Comparison of ENCODE assay signal across 2 cellular contexts in the genomic region with DNA sequence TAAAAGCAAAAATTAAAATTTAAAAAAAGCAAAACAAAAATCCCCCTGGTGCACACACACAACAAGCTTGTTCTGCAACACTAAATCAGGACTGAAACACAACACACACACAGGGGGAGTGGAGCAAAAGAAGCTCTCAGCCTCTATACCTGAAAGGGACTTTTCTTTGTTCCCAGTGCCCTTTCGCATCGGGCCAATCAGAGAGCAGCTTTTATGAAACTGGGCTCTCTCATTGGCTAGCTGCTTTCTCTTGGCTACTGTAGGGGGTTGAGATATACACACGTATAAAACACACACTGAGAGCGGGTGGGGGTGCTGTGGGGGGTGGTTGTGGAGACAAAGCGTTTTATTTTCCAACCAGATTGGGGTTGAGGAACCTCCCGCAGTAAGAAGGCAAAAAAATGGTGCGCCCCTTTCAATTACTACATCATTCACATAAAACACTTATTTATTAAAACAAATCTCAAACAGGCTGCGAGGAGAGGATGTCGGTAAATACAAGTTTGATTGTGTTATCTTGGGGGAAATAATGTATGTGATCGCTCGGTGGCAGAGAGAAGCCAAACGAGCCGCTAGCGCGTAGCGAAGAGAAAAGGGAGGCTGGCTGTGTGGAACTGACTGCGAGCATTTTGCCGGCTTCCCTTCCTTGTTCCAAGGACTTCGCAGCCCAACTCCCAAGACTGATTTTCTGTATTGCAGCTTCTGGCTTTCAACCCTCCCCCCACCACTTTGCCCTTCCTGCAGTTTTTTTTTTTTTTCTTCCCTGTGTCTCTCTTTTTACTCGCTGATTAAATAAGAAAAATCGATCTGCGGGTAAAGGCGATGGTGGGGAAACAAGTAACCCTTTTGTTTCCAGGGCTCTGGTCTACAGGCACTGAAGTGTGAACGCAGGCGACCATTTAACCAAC.
TF ChIP-seq lines count a peak whose summit lies in the region.

No MANE protein-coding gene starts in this region.

TF ChIP-seq in HEK293, 187 proteins besides CTCF, POLR2A, EP300 and RAD21 (continued from another document and continues in another):
- TF ChIP-seq, protein P1, sequence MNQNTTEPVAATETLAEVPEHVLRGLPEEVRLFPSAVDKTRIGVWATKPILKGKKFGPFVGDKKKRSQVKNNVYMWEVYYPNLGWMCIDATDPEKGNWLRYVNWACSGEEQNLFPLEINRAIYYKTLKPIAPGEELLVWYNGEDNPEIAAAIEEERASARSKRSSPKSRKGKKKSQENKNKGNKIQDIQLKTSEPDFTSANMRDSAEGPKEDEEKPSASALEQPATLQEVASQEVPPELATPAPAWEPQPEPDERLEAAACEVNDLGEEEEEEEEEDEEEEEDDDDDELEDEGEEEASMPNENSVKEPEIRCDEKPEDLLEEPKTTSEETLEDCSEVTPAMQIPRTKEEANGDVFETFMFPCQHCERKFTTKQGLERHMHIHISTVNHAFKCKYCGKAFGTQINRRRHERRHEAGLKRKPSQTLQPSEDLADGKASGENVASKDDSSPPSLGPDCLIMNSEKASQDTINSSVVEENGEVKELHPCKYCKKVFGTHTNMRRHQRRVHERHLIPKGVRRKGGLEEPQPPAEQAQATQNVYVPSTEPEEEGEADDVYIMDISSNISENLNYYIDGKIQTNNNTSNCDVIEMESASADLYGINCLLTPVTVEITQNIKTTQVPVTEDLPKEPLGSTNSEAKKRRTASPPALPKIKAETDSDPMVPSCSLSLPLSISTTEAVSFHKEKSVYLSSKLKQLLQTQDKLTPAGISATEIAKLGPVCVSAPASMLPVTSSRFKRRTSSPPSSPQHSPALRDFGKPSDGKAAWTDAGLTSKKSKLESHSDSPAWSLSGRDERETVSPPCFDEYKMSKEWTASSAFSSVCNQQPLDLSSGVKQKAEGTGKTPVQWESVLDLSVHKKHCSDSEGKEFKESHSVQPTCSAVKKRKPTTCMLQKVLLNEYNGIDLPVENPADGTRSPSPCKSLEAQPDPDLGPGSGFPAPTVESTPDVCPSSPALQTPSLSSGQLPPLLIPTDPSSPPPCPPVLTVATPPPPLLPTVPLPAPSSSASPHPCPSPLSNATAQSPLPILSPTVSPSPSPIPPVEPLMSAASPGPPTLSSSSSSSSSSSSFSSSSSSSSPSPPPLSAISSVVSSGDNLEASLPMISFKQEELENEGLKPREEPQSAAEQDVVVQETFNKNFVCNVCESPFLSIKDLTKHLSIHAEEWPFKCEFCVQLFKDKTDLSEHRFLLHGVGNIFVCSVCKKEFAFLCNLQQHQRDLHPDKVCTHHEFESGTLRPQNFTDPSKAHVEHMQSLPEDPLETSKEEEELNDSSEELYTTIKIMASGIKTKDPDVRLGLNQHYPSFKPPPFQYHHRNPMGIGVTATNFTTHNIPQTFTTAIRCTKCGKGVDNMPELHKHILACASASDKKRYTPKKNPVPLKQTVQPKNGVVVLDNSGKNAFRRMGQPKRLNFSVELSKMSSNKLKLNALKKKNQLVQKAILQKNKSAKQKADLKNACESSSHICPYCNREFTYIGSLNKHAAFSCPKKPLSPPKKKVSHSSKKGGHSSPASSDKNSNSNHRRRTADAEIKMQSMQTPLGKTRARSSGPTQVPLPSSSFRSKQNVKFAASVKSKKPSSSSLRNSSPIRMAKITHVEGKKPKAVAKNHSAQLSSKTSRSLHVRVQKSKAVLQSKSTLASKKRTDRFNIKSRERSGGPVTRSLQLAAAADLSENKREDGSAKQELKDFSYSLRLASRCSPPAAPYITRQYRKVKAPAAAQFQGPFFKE (tag by site-specific recombination; IDR thresholded peaks at IDR 0.05; ENCODE audit: borderline replicate concordance): no peak
- TF ChIP-seq ZNF24 (tag by site-specific recombination; IDR thresholded peaks at IDR 0.05): no peak; the same call in 1 of the 2 replicates
- TF ChIP-seq ZBTB1 (tag by site-specific recombination; IDR thresholded peaks at IDR 0.05): no peak
- TF ChIP-seq, protein P2, sequence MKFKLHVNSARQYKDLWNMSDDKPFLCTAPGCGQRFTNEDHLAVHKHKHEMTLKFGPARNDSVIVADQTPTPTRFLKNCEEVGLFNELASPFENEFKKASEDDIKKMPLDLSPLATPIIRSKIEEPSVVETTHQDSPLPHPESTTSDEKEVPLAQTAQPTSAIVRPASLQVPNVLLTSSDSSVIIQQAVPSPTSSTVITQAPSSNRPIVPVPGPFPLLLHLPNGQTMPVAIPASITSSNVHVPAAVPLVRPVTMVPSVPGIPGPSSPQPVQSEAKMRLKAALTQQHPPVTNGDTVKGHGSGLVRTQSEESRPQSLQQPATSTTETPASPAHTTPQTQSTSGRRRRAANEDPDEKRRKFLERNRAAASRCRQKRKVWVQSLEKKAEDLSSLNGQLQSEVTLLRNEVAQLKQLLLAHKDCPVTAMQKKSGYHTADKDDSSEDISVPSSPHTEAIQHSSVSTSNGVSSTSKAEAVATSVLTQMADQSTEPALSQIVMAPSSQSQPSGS (tag by site-specific recombination; IDR thresholded peaks at IDR 0.05; ENCODE audit: low read depth): no peak
- TF ChIP-seq, protein P3, sequence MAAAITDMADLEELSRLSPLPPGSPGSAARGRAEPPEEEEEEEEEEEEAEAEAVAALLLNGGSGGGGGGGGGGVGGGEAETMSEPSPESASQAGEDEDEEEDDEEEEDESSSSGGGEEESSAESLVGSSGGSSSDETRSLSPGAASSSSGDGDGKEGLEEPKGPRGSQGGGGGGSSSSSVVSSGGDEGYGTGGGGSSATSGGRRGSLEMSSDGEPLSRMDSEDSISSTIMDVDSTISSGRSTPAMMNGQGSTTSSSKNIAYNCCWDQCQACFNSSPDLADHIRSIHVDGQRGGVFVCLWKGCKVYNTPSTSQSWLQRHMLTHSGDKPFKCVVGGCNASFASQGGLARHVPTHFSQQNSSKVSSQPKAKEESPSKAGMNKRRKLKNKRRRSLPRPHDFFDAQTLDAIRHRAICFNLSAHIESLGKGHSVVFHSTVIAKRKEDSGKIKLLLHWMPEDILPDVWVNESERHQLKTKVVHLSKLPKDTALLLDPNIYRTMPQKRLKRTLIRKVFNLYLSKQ (tag by site-specific recombination; IDR thresholded peaks at IDR 0.05; ENCODE audit: borderline replicate concordance): no peak
- no peak for TF ChIP-seq ZSCAN16 (tag by site-specific recombination; IDR thresholded peaks at IDR 0.05)
- no peak for TF ChIP-seq ZNF239 (tag by site-specific recombination; IDR thresholded peaks at IDR 0.05)
- peak; percentile 85 for TF ChIP-seq SP2 (tag by site-specific recombination; IDR thresholded peaks at IDR 0.05)
- TF ChIP-seq, protein P4, sequence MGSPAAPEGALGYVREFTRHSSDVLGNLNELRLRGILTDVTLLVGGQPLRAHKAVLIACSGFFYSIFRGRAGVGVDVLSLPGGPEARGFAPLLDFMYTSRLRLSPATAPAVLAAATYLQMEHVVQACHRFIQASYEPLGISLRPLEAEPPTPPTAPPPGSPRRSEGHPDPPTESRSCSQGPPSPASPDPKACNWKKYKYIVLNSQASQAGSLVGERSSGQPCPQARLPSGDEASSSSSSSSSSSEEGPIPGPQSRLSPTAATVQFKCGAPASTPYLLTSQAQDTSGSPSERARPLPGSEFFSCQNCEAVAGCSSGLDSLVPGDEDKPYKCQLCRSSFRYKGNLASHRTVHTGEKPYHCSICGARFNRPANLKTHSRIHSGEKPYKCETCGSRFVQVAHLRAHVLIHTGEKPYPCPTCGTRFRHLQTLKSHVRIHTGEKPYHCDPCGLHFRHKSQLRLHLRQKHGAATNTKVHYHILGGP (tag by site-specific recombination; IDR thresholded peaks at IDR 0.05): no peak

TF ChIP-seq in HepG2, 621 proteins besides CTCF, POLR2A, EP300 and RAD21 (continued from another document and continues in another):
- TF ChIP-seq PHF21A (CRISPR knock-in tag; IDR thresholded peaks at IDR 0.05) (peak; percentile 69), HOXD1 (CRISPR knock-in tag; IDR thresholded peaks at IDR 0.05) (no peak), NFRKB (IDR thresholded peaks at IDR 0.05) (no peak), PAF1 (CRISPR knock-in tag; IDR thresholded peaks at IDR 0.05) (no peak), SNAI1 (CRISPR knock-in tag; IDR thresholded peaks at IDR 0.05; ENCODE audit: borderline replicate concordance) (no peak), MTF2 (CRISPR knock-in tag; IDR thresholded peaks at IDR 0.05; ENCODE audit: borderline replicate concordance) (no peak), MED13 (CRISPR knock-in tag; IDR thresholded peaks at IDR 0.05) (no peak), ZC3H13 (CRISPR knock-in tag; IDR thresholded peaks at IDR 0.05) (no peak), TMF1 (CRISPR knock-in tag; IDR thresholded peaks at IDR 0.05; ENCODE audit: low read depth) (no peak), ZNF3 (CRISPR knock-in tag; IDR thresholded peaks at IDR 0.05) (no peak), ZNF235 (CRISPR knock-in tag; IDR thresholded peaks at IDR 0.05; ENCODE audit: borderline replicate concordance) (no peak), DPF2 (CRISPR knock-in tag; IDR thresholded peaks at IDR 0.05; ENCODE audit: borderline replicate concordance, low read depth) (no peak), ELF3 (CRISPR knock-in tag; IDR thresholded peaks at IDR 0.05) (0 out of 2 replicates have a peak, but pooled peaks have one; percentile 44), MEF2D (CRISPR knock-in tag; IDR thresholded peaks at IDR 0.05) (peak; percentile 61), ZNF607 (CRISPR knock-in tag; IDR thresholded peaks at IDR 0.05; ENCODE audit: borderline replicate concordance) (no peak), U2AF2 (IDR thresholded peaks at IDR 0.05; ENCODE audit: low read depth, low read length) (no peak), FOXO1 (CRISPR knock-in tag; IDR thresholded peaks at IDR 0.05) (no peak), RNF2 (conservative IDR thresholded peaks at IDR 0.05; ENCODE audit: low read depth) (no peak)
- TF ChIP-seq, protein P5, sequence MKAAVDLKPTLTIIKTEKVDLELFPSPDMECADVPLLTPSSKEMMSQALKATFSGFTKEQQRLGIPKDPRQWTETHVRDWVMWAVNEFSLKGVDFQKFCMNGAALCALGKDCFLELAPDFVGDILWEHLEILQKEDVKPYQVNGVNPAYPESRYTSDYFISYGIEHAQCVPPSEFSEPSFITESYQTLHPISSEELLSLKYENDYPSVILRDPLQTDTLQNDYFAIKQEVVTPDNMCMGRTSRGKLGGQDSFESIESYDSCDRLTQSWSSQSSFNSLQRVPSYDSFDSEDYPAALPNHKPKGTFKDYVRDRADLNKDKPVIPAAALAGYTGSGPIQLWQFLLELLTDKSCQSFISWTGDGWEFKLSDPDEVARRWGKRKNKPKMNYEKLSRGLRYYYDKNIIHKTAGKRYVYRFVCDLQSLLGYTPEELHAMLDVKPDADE (CRISPR knock-in tag; IDR thresholded peaks at IDR 0.05): no peak
- TF ChIP-seq, protein P6, sequence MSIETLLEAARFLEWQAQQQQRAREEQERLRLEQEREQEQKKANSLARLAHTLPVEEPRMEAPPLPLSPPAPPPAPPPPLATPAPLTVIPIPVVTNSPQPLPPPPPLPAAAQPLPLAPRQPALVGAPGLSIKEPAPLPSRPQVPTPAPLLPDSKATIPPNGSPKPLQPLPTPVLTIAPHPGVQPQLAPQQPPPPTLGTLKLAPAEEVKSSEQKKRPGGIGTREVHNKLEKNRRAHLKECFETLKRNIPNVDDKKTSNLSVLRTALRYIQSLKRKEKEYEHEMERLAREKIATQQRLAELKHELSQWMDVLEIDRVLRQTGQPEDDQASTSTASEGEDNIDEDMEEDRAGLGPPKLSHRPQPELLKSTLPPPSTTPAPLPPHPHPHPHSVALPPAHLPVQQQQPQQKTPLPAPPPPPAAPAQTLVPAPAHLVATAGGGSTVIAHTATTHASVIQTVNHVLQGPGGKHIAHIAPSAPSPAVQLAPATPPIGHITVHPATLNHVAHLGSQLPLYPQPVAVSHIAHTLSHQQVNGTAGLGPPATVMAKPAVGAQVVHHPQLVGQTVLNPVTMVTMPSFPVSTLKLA (IDR thresholded peaks at IDR 0.05): no peak
- TF ChIP-seq, protein P7, sequence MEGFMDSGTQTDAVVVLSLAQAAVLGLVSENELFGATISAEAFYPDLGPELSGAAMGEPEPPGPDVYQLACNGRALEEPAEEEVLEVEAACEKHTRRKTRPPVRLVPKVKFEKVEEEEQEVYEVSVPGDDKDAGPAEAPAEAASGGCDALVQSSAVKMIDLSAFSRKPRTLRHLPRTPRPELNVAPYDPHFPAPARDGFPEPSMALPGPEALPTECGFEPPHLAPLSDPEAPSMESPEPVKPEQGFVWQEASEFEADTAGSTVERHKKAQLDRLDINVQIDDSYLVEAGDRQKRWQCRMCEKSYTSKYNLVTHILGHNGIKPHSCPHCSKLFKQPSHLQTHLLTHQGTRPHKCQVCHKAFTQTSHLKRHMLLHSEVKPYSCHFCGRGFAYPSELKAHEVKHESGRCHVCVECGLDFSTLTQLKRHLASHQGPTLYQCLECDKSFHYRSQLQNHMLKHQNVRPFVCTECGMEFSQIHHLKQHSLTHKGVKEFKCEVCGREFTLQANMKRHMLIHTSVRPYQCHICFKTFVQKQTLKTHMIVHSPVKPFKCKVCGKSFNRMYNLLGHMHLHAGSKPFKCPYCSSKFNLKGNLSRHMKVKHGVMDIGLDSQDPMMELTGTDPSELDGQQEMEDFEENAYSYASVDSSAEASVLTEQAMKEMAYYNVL (CRISPR knock-in tag; IDR thresholded peaks at IDR 0.05; ENCODE audit: borderline replicate concordance): peak; percentile 89
- TF ChIP-seq, protein P8, sequence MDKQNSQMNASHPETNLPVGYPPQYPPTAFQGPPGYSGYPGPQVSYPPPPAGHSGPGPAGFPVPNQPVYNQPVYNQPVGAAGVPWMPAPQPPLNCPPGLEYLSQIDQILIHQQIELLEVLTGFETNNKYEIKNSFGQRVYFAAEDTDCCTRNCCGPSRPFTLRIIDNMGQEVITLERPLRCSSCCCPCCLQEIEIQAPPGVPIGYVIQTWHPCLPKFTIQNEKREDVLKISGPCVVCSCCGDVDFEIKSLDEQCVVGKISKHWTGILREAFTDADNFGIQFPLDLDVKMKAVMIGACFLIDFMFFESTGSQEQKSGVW (CRISPR knock-in tag; IDR thresholded peaks at IDR 0.05; ENCODE audit: borderline replicate concordance): no peak
- TF ChIP-seq, protein P9, sequence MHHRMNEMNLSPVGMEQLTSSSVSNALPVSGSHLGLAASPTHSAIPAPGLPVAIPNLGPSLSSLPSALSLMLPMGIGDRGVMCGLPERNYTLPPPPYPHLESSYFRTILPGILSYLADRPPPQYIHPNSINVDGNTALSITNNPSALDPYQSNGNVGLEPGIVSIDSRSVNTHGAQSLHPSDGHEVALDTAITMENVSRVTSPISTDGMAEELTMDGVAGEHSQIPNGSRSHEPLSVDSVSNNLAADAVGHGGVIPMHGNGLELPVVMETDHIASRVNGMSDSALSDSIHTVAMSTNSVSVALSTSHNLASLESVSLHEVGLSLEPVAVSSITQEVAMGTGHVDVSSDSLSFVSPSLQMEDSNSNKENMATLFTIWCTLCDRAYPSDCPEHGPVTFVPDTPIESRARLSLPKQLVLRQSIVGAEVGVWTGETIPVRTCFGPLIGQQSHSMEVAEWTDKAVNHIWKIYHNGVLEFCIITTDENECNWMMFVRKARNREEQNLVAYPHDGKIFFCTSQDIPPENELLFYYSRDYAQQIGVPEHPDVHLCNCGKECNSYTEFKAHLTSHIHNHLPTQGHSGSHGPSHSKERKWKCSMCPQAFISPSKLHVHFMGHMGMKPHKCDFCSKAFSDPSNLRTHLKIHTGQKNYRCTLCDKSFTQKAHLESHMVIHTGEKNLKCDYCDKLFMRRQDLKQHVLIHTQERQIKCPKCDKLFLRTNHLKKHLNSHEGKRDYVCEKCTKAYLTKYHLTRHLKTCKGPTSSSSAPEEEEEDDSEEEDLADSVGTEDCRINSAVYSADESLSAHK (CRISPR knock-in tag; IDR thresholded peaks at IDR 0.05; ENCODE audit: borderline replicate concordance): no peak
- TF ChIP-seq, protein P10, sequence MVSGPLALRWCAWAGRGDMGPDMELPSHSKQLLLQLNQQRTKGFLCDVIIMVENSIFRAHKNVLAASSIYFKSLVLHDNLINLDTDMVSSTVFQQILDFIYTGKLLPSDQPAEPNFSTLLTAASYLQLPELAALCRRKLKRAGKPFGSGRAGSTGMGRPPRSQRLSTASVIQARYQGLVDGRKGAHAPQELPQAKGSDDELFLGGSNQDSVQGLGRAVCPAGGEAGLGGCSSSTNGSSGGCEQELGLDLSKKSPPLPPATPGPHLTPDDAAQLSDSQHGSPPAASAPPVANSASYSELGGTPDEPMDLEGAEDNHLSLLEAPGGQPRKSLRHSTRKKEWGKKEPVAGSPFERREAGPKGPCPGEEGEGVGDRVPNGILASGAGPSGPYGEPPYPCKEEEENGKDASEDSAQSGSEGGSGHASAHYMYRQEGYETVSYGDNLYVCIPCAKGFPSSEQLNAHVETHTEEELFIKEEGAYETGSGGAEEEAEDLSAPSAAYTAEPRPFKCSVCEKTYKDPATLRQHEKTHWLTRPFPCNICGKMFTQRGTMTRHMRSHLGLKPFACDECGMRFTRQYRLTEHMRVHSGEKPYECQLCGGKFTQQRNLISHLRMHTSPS (CRISPR knock-in tag; IDR thresholded peaks at IDR 0.05; ENCODE audit: low read depth): no peak
